Comparison of ENCODE assay signal across 7 cellular contexts in genomic region chr15:90871716-90872480, GRCh38. TPM values are rescaled to one million over a fixed set of nuclear protein-coding genes. Genes with fewer than 3 reads are reported as not detected.
DNase-seq lines count a peak whose midpoint lies in the region; ATAC-seq and TF ChIP-seq lines count a peak whose summit lies in the region.

No MANE protein-coding gene starts in this region.

- H3K4me3 ChIP-seq in GM12865 (ENCODE audit: low read depth, low read length): peak overlapping the region; percentile 80
- H3K4me3 ChIP-seq in HL-60 (replicated peaks; ENCODE audit: insufficient read depth, low read length): peak overlapping the region; percentile 69
- H3K4me3 ChIP-seq in ascending aorta: peak overlapping the region; percentile 87 to 98
- peak overlapping the region; percentile 70 for H3K4me3 ChIP-seq in iPS-20b (ENCODE audit: low read length)

- H3K27ac Mint-ChIP-seq in stimulated activated memory B cell treated with anti-CD40 and anti-IgM and Interleukin-4, amounts not matched to agents 10 μg/mL and 1 μg/mL and 100 μg/mL, for 72 hours: peak overlapping the region; percentile 82

- H3K9me3 Mint-ChIP-seq in stimulated activated memory B cell treated with anti-CD40 and anti-IgM and Interleukin-4, amounts not matched to agents 10 μg/mL and 1 μg/mL and 100 μg/mL, for 72 hours: no peaks in the 10 kb centered on the region

- H3K4me1 ChIP-seq in ascending aorta (peaks cover 10 to 36% of the 10 kb centered on the region in 2 donors), iPS-20b (ENCODE audit: insufficient read depth, low read length) (peaks cover 40% of the 10 kb centered on the region)

- intact Hi-C loops in ascending aorta (cut with DNase I): loop anchor here (2.0 kb wide), 2 partner anchors 59 to 155 kb away; partner anchors contain the start of gene BLM

- peak overlapping the region; percentile 90 for H3K4me3 Mint-ChIP-seq in stimulated activated memory B cell treated with anti-CD40 and anti-IgM and Interleukin-4, amounts not matched to agents 10 μg/mL and 1 μg/mL and 100 μg/mL, for 72 hours

- peaks cover 64% of the 10 kb centered on the region for H3K4me1 Mint-ChIP-seq in stimulated activated memory B cell treated with anti-CD40 and anti-IgM and Interleukin-4, amounts not matched to agents 10 μg/mL and 1 μg/mL and 100 μg/mL, for 72 hours

- H3K36me3 Mint-ChIP-seq in stimulated activated memory B cell treated with anti-CD40 and anti-IgM and Interleukin-4, amounts not matched to agents 10 μg/mL and 1 μg/mL and 100 μg/mL, for 72 hours: peaks cover 8% of the 10 kb centered on the region

- H3K27me3 ChIP-seq in HL-60 (ENCODE audit: insufficient read depth, poor library complexity, severe bottlenecking): no peaks in the 10 kb centered on the region
- no peaks in the 10 kb centered on the region for H3K27me3 ChIP-seq in ascending aorta
- no peaks in the 10 kb centered on the region for H3K27me3 ChIP-seq in iPS-20b (ENCODE audit: insufficient read depth, low read length)

- no peak overlapping the region for H3K9ac ChIP-seq in iPS-20b (ENCODE audit: low read depth, low read length)

- peaks cover 15% of the 10 kb centered on the region in 2 donors for H3K36me3 ChIP-seq in ascending aorta
- H3K36me3 ChIP-seq in iPS-20b (ENCODE audit: insufficient read depth, low read depth, low read length): peaks cover 4% of the 10 kb centered on the region; the same call in 1 of the 2 replicates

- peak overlapping the region; percentile 17; the same call in 1 of the 2 replicates for H3K27ac ChIP-seq in HL-60 (replicated peaks)
- peak overlapping the region; percentile 91 to 95 for H3K27ac ChIP-seq in ascending aorta
- H3K27ac ChIP-seq in iPS-20b (ENCODE audit: low read length): no peak overlapping the region

- no peaks in the 10 kb centered on the region for H3K27me3 Mint-ChIP-seq in stimulated activated memory B cell treated with anti-CD40 and anti-IgM and Interleukin-4, amounts not matched to agents 10 μg/mL and 1 μg/mL and 100 μg/mL, for 72 hours

- DNase-seq in GM12865 (ENCODE audit: low read depth): no peak
- no peak for DNase-seq in HL-60 (ENCODE audit: low read depth in 1 of 2, low spot score in 1 of 2)
- no peak for DNase-seq in ascending aorta (ENCODE audit: low spot score in 2 of 2)
- DNase-seq in LoVo (ENCODE audit: low spot score): no peak
- no peak for DNase-seq in NCI-H2081 treated with DMSO at 0.1 percent for 48 hours (lab: John Stamatoyannopoulos, UW)

- no peak for TF ChIP-seq CTCF in GM12865 (IDR thresholded peaks at IDR 0.05; ENCODE audit: insufficient read depth, low read depth, low read length, missing control alignments)
- TF ChIP-seq CTCF in HL-60 (IDR thresholded peaks at IDR 0.05; ENCODE audit: insufficient read depth, low read length): no peak
- TF ChIP-seq CTCF in ascending aorta (IDR thresholded peaks at IDR 0.05): no peak

- no peaks in the 10 kb centered on the region for H3K9me3 ChIP-seq in ascending aorta
- no peaks in the 10 kb centered on the region for H3K9me3 ChIP-seq in iPS-20b (ENCODE audit: insufficient read depth, low read depth, low read length)

- ATAC-seq in stimulated activated memory B cell treated with anti-CD40 and anti-IgM and Interleukin-4, amounts not matched to agents 10 μg/mL and 1 μg/mL and 100 μg/mL, for 72 hours: peak; percentile 71

RNA-seq across cellular contexts. Expression of gene FURIN, which starts 3.5 kb away (rescaled TPM):
- total RNA-seq in ascending aorta: 86.3 TPM

RNA-seq across cellular contexts. Expression of gene FES, which starts 12.4 kb away (rescaled TPM):
- 65.1 TPM for total RNA-seq in ascending aorta

RNA-seq across cellular contexts. Expression of gene MAN2A2, which starts 31.2 kb away (rescaled TPM):
- total RNA-seq in ascending aorta: 90.4 TPM
